Comparison of ENCODE assay signal across 25 cellular contexts in genomic region chr4:5615496-5616075, GRCh38.
A peak's percentile ranks its signal among the peaks of the same experiment; 100 is the strongest.
DNase-seq lines count a peak whose midpoint lies in the region; ATAC-seq, FAIRE-seq and TF ChIP-seq lines count a peak whose summit lies in the region.
"Had no signal": no experiment of that assay in that cellular context is flagged by ENCODE, and none has a peak within 500 bp of the region (broad histone marks: within the 10 kb centered on the region; RNA-seq: fewer than 3 reads in every experiment).

No MANE protein-coding gene starts in this region.

- peaks cover 3% of the 10 kb centered on the region for H3K27me3 Mint-ChIP-seq in nephron progenitor cell (ENCODE audit: low read depth, poor library complexity)

- H3K4me3 Mint-ChIP-seq in nephron progenitor cell, result no peak overlapping the region
- H3K4me3 Mint-ChIP-seq: CD8-positive, alpha-beta memory T cell had no signal

- in situ Hi-C loops in SK-MEL-5 (cut with HindIII; ENCODE audit: low pct_unique_long_range_greater_than_20kb, low sequenced_read_pairs), result no loop called here

- no peaks in the 10 kb centered on the region for H3K4me1 ChIP-seq in foreskin keratinocyte
- H3K4me1 ChIP-seq: A549 had no signal

- no peak for ATAC-seq in foreskin keratinocyte
- ATAC-seq: A549 had no signal

- no peak overlapping the region for H3K27ac ChIP-seq in foreskin keratinocyte
- H3K27ac ChIP-seq: A549, PC-9, SJCRH30 had no signal

- H3K27me3 ChIP-seq in foreskin keratinocyte, result no peaks in the 10 kb centered on the region
- H3K27me3 ChIP-seq: MG63, SJCRH30 had no signal

- H3K9me3 Mint-ChIP-seq in nephron progenitor cell, result no peaks in the 10 kb centered on the region

- DNase-seq in COLO829 (ENCODE audit: low spot score), result peak; percentile 10
- peak; percentile 12 for DNase-seq in SK-MEL-5 (ENCODE audit: low read depth, low spot score)
- DNase-seq in foreskin keratinocyte, result peak; percentile 16 to 42
- peak; percentile 7 for DNase-seq in nephron progenitor cell
- DNase-seq in GM12892 (ENCODE audit: insufficient read length), result no peak
- no peak for DNase-seq in HPDE6-E6E7 (ENCODE audit: extremely low spot score)
- DNase-seq in NCI-H2227 treated with DMSO at 0.1 percent for 48 hours (lab: John Stamatoyannopoulos, UW), result no peak
- DNase-seq: C1 segment of cervical spinal cord; Calu3; CD8-positive, alpha-beta memory T cell; DMS79 treated with DMSO at 0.1 percent for 48 hours; KBM-7; MG63; NCI-H1105 treated with DMSO at 0.1 percent for 48 hours; NCI-H146; NCI-H1930; NCI-H2107; NCI-H446; NCI-H526; PC-9; SJCRH30 had no signal

- no peak for TF ChIP-seq POLR2A in GM12892 (IDR thresholded peaks at IDR 0.05; ENCODE audit: low read depth, low read length)

- peaks cover 18% of the 10 kb centered on the region for H3K4me1 Mint-ChIP-seq in nephron progenitor cell
- H3K4me1 Mint-ChIP-seq: CD8-positive, alpha-beta memory T cell had no signal

- FAIRE-seq in GM12892 (lab: Jason Lieb, UNC), result no peak
- FAIRE-seq: A549, GM18507, H54, HTR-8/SVneo had no signal

- no peak for TF ChIP-seq CTCF in foreskin keratinocyte (conservative IDR thresholded peaks at IDR 0.05)
- TF ChIP-seq CTCF in nephron progenitor cell (IDR thresholded peaks at IDR 0.05), result no peak

- peaks cover 84% of the 10 kb centered on the region for H3K36me3 Mint-ChIP-seq in nephron progenitor cell (ENCODE audit: low read depth)

- H3K27ac Mint-ChIP-seq in nephron progenitor cell, result peak overlapping the region; percentile 87

Comparison
In these comparisons a context has a peak if more than half of its experiments do, and no peak if none do; other contexts are left out.
1. DNase-seq: peak in COLO829 (single experiment), SK-MEL-5 (single experiment), foreskin keratinocyte (2 of 2) and nephron progenitor cell (single experiment); none in GM12892 (single experiment), HPDE6-E6E7 (single experiment) and NCI-H2227 treated with DMSO at 0.1 percent for 48 hours (single experiment).